8 cellular contexts compared by ENCODE assay signal in genomic region chr19:42199440-42200115, GRCh38. TPM values are rescaled to one million over a fixed set of nuclear protein-coding genes. Genes with fewer than 3 reads are reported as not detected.
DNase-seq lines count a peak whose midpoint lies in the region; TF ChIP-seq lines count a peak whose summit lies in the region.

No MANE protein-coding gene starts in this region.

- no peaks in the 10 kb centered on the region for H4K20me1 ChIP-seq in Loucy (ENCODE audit: insufficient read depth, low read length, poor library complexity, severe bottlenecking)

- H3K27me3 ChIP-seq in Loucy (ENCODE audit: insufficient read depth, low read length, poor library complexity, severe bottlenecking) (no peaks in the 10 kb centered on the region), vagina (no peaks in the 10 kb centered on the region), thyroid gland (no peaks in the 10 kb centered on the region)

- H2AFZ ChIP-seq in Loucy (ENCODE audit: low read length): no peak overlapping the region; the same call in 1 of the 2 replicates

- peaks cover 46% of the 10 kb centered on the region; the same call in 1 of the 2 replicates for H3K36me3 ChIP-seq in Loucy (ENCODE audit: insufficient read depth, low read length)
- H3K36me3 ChIP-seq in vagina: peaks cover 0 to 58% of the 10 kb centered on the region in 2 donors
- H3K36me3 ChIP-seq in thyroid gland: peaks cover 32 to 39% of the 10 kb centered on the region in 2 donors

- WGBS in thyroid gland, 2 donors: 74 to 87% methylated on average over 9 to 23 of the region's 32 CpGs

- no peaks in the 10 kb centered on the region for H3K9me3 Mint-ChIP-seq in immature natural killer cell

- peaks cover 6 to 16% (median 13%) of the 10 kb centered on the region in 3 donors for H3K27me3 Mint-ChIP-seq in immature natural killer cell (ENCODE audit: low read depth in 3 of 3)

- H3K4me1 Mint-ChIP-seq in immature natural killer cell: peaks cover 85 to 88% of the 10 kb centered on the region in 2 donors

- DNase-seq in DMS153 (lab: John Stamatoyannopoulos, UW) (peak; percentile 57), GM20000 (ENCODE audit: low spot score) (peak; percentile 85), immature natural killer cell (peak; percentile 46 to 58 (median 54)), vagina (ENCODE audit: extremely low spot score in 2 of 2) (no peak), putamen (ENCODE audit: low spot score) (no peak), thyroid gland (no peak)
- DNase-seq in activated T-cell treated with anti-CD3 and anti-CD28 coated beads, Interleukin-2, amount 50 U/mL, for 1 hour: peak; percentile 56

- H3K4me3 Mint-ChIP-seq in immature natural killer cell: peak overlapping the region; percentile 76 to 89 (median 85)

- peaks cover 0 to 16% (median 4%) of the 10 kb centered on the region in 3 donors for H3K36me3 Mint-ChIP-seq in immature natural killer cell

- TF ChIP-seq POLR2A in vagina (IDR thresholded peaks at IDR 0.05) (no peak), thyroid gland (IDR thresholded peaks at IDR 0.05) (no peak)

- intact Hi-C loops in vagina (cut with DNase I) (no loop called here), thyroid gland (cut with DNase I) (no loop called here)

- H3K4me1 ChIP-seq in Loucy (ENCODE audit: insufficient read depth, low read length, poor library complexity, severe bottlenecking) (peaks cover 52% of the 10 kb centered on the region), vagina (peaks cover 37% of the 10 kb centered on the region), thyroid gland (no peaks in the 10 kb centered on the region)

- peak overlapping the region; percentile 93 to 98 (median 96) for H3K27ac Mint-ChIP-seq in immature natural killer cell

- H3K4me3 ChIP-seq in Loucy (ENCODE audit: low read length, poor library complexity, severe bottlenecking): peak overlapping the region; percentile 74
- H3K4me3 ChIP-seq in vagina: no peak overlapping the region
- no peak overlapping the region for H3K4me3 ChIP-seq in thyroid gland (replicated peaks in 1 of 3)

- peaks cover 40% of the 10 kb centered on the region for H3K79me2 ChIP-seq in Loucy (ENCODE audit: insufficient read depth, low read length)

- H3F3A ChIP-seq in Loucy (ENCODE audit: low read depth): peaks cover 22% of the 10 kb centered on the region

- H3K4me2 ChIP-seq in Loucy (ENCODE audit: low read depth, low read length, poor library complexity, severe bottlenecking): peak overlapping the region; percentile 98

- H3K9me3 ChIP-seq in Loucy (ENCODE audit: insufficient read depth, low read depth, low read length): no peaks in the 10 kb centered on the region
- H3K9me3 ChIP-seq in vagina: no peaks in the 10 kb centered on the region
- no peaks in the 10 kb centered on the region for H3K9me3 ChIP-seq in thyroid gland

- peak overlapping the region; percentile 93 for H3K9ac ChIP-seq in Loucy (ENCODE audit: low read depth, low read length, poor library complexity, severe bottlenecking)

- TF ChIP-seq CTCF in GM20000 (IDR thresholded peaks at IDR 0.05; ENCODE audit: extremely low read depth, missing control alignments) (peak; percentile 28), Loucy (conservative IDR thresholded peaks at IDR 0.05; ENCODE audit: low read length) (peak; percentile 72), vagina (IDR thresholded peaks at IDR 0.05) (no peak), thyroid gland (IDR thresholded peaks at IDR 0.05) (no peak)

- no peaks in the 10 kb centered on the region for H3K9me2 ChIP-seq in Loucy (replicated peaks; ENCODE audit: low read depth, low read length)

- H3K27ac ChIP-seq in vagina (peak overlapping the region; percentile 20), thyroid gland (no peak overlapping the region)

RNA-seq across cellular contexts. Expression of gene DEDD2, which starts 17.9 kb away (rescaled TPM):
- 100 to 1,000 TPM; 154 to 261 (median 173) TPM for polyA plus RNA-seq in immature natural killer cell
- total RNA-seq in vagina (25.3 TPM), thyroid gland (10 to 100 TPM; 46.1 to 55.8 (median 50.2) TPM)

RNA-seq across cellular contexts. Expression of gene ZNF526, which starts 20.5 kb away (rescaled TPM):
- polyA plus RNA-seq in immature natural killer cell: 1 to 10 TPM; 2.9 to 9.1 (median 5.2) TPM
- total RNA-seq in vagina: 6.1 TPM
- total RNA-seq in thyroid gland: 1 to 10 TPM; 4.6 to 7.9 (median 6.8) TPM

RNA-seq across cellular contexts. Expression of gene GSK3A, which starts 42.8 kb away (rescaled TPM):
- polyA plus RNA-seq in immature natural killer cell: 10 to 100 TPM; 14.2 to 28.3 (median 22.3) TPM
- total RNA-seq in vagina (21.1 TPM), thyroid gland (10 to 100 TPM; 19.1 to 32.6 (median 24.6) TPM)

RNA-seq across cellular contexts. Expression of gene ERF, which starts 55.4 kb away (rescaled TPM):
- 1 to 10 TPM in 2 of 3 donors, under 1 TPM in 1; 0.24 to 3.4 (median 2.3) TPM for polyA plus RNA-seq in immature natural killer cell
- total RNA-seq in vagina: 44.7 TPM
- 10 to 100 TPM; 27.5 to 50.2 (median 39.2) TPM for total RNA-seq in thyroid gland

Comparison
In these comparisons a context has a peak if more than half of its experiments do, and no peak if none do; other contexts are left out.
1. DNase-seq: peak in DMS153 (single experiment), GM20000 (single experiment), activated T-cell treated with anti-CD3 and anti-CD28 coated beads, Interleukin-2, amount 50 U/mL, for 1 hour (single experiment) and immature natural killer cell (3 of 3); none in vagina (0 of 2), putamen (single experiment) and thyroid gland (0 of 2).
2. CTCF ChIP-seq: peak in GM20000 (single experiment) and Loucy (single experiment); none in vagina (0 of 3) and thyroid gland (0 of 6).